In genomic region chr6:78909391-78909790, GRCh38 we compare ENCODE assay signal across 13 cellular contexts. TPM values are rescaled to one million over a fixed set of nuclear protein-coding genes. Genes with fewer than 3 reads are reported as not detected.
DNase-seq lines count a peak whose midpoint lies in the region; ATAC-seq and TF ChIP-seq lines count a peak whose summit lies in the region.
"Had no signal": no experiment of that assay in that cellular context is flagged by ENCODE, and none has a peak within 500 bp of the region (broad histone marks: within the 10 kb centered on the region; RNA-seq: fewer than 3 reads in every experiment).

No MANE protein-coding gene starts in this region.

- no peak overlapping the region for H2AFZ ChIP-seq in OCI-LY7 (ENCODE audit: low read length)

- H3K4me3 ChIP-seq in OCI-LY7 (ENCODE audit: low read depth, low read length, poor library complexity, severe bottlenecking) = peak overlapping the region; percentile 18
- H3K4me3 ChIP-seq: A549, transverse colon had no signal

- H3K27ac Mint-ChIP-seq in natural killer cell = no peak overlapping the region
- H3K27ac Mint-ChIP-seq in natural killer cell treated with Interleukin-12 subunit alpha and Interleukin-12 subunit beta and Interleukin-15 and Interleukin-18, amount 100 ng/mL, for 72 hours = no peak overlapping the region
- H3K27ac Mint-ChIP-seq: activated CD4-positive, alpha-beta memory T cell treated with anti-CD3 and anti-CD28 coated beads, Interleukin-2, amount 10 ng/mL, durations not matched to agents 7 days and 5 days had no signal

- peaks cover 16 to 31% of the 10 kb centered on the region in 2 donors for H3K27me3 Mint-ChIP-seq in natural killer cell (ENCODE audit: low read depth in 2 of 2)
- peaks cover 30 to 32% of the 10 kb centered on the region in 2 donors for H3K27me3 Mint-ChIP-seq in natural killer cell treated with Interleukin-12 subunit alpha and Interleukin-12 subunit beta and Interleukin-15 and Interleukin-18, amount 100 ng/mL, for 72 hours

- intact Hi-C loops in natural killer cell (cut with micrococcal nuclease) = no loop called here
- intact Hi-C loops in OCI-LY7 (cut with micrococcal nuclease; ENCODE audit: unreplicated experiment) = no loop called here

- ATAC-seq in natural killer cell = no peak
- ATAC-seq in natural killer cell treated with Interleukin-12 subunit alpha and Interleukin-12 subunit beta and Interleukin-15 and Interleukin-18, amount 100 ng/mL, for 72 hours = no peak
- ATAC-seq: A549 had no signal

- no peaks in the 10 kb centered on the region for H3K79me2 ChIP-seq in OCI-LY7 (ENCODE audit: insufficient read depth, low read depth, low read length)

- H3K36me3 ChIP-seq in OCI-LY7 (ENCODE audit: insufficient read depth, low read length) = no peaks in the 10 kb centered on the region; the same call in 1 of the 2 replicates
- H3K36me3 ChIP-seq: transverse colon had no signal

- peak overlapping the region; percentile 43 for H3K4me3 Mint-ChIP-seq in natural killer cell
- no peak overlapping the region for H3K4me3 Mint-ChIP-seq in natural killer cell treated with Interleukin-12 subunit alpha and Interleukin-12 subunit beta and Interleukin-15 and Interleukin-18, amount 100 ng/mL, for 72 hours
- H3K4me3 Mint-ChIP-seq: activated CD4-positive, alpha-beta memory T cell treated with anti-CD3 and anti-CD28 coated beads, Interleukin-2, amount 10 ng/mL, durations not matched to agents 7 days and 5 days had no signal

- no peaks in the 10 kb centered on the region for H4K20me1 ChIP-seq in OCI-LY7 (ENCODE audit: insufficient read depth, low read length)

- H3K4me1 ChIP-seq in OCI-LY7 (ENCODE audit: insufficient read depth, low read length, poor library complexity, severe bottlenecking) = peaks cover 19% of the 10 kb centered on the region
- H3K4me1 ChIP-seq: A549 had no signal

- peaks cover 11 to 16% of the 10 kb centered on the region in 2 donors for H3K4me1 Mint-ChIP-seq in natural killer cell
- peaks cover 10 to 11% of the 10 kb centered on the region in 2 donors for H3K4me1 Mint-ChIP-seq in natural killer cell treated with Interleukin-12 subunit alpha and Interleukin-12 subunit beta and Interleukin-15 and Interleukin-18, amount 100 ng/mL, for 72 hours (ENCODE audit: low read depth in 2 of 2)

- no peak for TF ChIP-seq CTCF in natural killer cell (IDR thresholded peaks at IDR 0.05)
- TF ChIP-seq CTCF in OCI-LY7 (conservative IDR thresholded peaks at IDR 0.05; ENCODE audit: low read length) = no peak

- POLR2A ChIA-PET in OCI-LY7 (lab: Charles Lee) = interaction anchor here (0.5 to 1.7 kb wide), 2 partner anchors 8 to 11 kb away, joined by 4 read pairs; no protein-coding TSS in a partner anchor

- peak overlapping the region; percentile 46 for H3K4me2 ChIP-seq in OCI-LY7 (ENCODE audit: low read length)
- H3K4me2 ChIP-seq: A549 had no signal

- peaks cover 12% of the 10 kb centered on the region for H3K36me3 Mint-ChIP-seq in natural killer cell
- H3K36me3 Mint-ChIP-seq in natural killer cell treated with Interleukin-12 subunit alpha and Interleukin-12 subunit beta and Interleukin-15 and Interleukin-18, amount 100 ng/mL, for 72 hours = peaks cover 13% of the 10 kb centered on the region

- CTCF ChIA-PET in OCI-LY7 (lab: Charles Lee; ENCODE audit: unreplicated experiment) = no interaction called here

- no TSS peak for BruUV-seq in OCI-LY7 (replicated peaks; lab: Mats Ljungman, UMichigan)

- DNase-seq in natural killer cell (no peak), OCI-LY7 (ENCODE audit: low spot score) (peak; percentile 38), globus pallidus (ENCODE audit: low spot score) (peak; percentile 11), DMS153 treated with DMSO at 0.1 percent for 48 hours (lab: John Stamatoyannopoulos, UW; ENCODE audit: unreplicated experiment) (no peak), G401 (ENCODE audit: low spot score) (no peak), glomerular visceral epithelial cell (ENCODE audit: extremely low spot score) (no peak)
- DNase-seq in natural killer cell treated with Interleukin-12 subunit alpha and Interleukin-12 subunit beta and Interleukin-15 and Interleukin-18, amount 100 ng/mL, for 72 hours (ENCODE audit: low spot score) = no peak
- DNase-seq in activated CD8-positive, alpha-beta memory T cell treated with anti-CD3 and anti-CD28 coated beads for 24 hours = no peak
- DNase-seq: activated CD4-positive, alpha-beta memory T cell treated with anti-CD3 and anti-CD28 coated beads, Interleukin-2, amount 10 ng/mL, durations not matched to agents 7 days and 5 days; NCI-H1694 treated with DMSO at 0.1 percent for 48 hours; stimulated activated CD4-positive, alpha-beta T cell treated with anti-CD3 and anti-CD28 coated beads, Interleukin-4, amount 100 ng/mL, for 24 hours; transverse colon had no signal

- peak overlapping the region; percentile 26 for H3K27ac ChIP-seq in OCI-LY7 (ENCODE audit: low read depth, low read length, poor library complexity, severe bottlenecking)
- H3K27ac ChIP-seq: A549, transverse colon had no signal

- H3K9me2 ChIP-seq in OCI-LY7 (ENCODE audit: insufficient read depth, low read length) = no peaks in the 10 kb centered on the region

- no peaks in the 10 kb centered on the region for H3K9me3 ChIP-seq in OCI-LY7 (ENCODE audit: low read length)
- H3K9me3 ChIP-seq: A549, transverse colon had no signal

- in situ Hi-C loops in G401 (cut with HindIII; ENCODE audit: low sequenced_read_pairs) = no loop called here

- no peaks in the 10 kb centered on the region for H3K9me3 Mint-ChIP-seq in natural killer cell
- no peaks in the 10 kb centered on the region for H3K9me3 Mint-ChIP-seq in natural killer cell treated with Interleukin-12 subunit alpha and Interleukin-12 subunit beta and Interleukin-15 and Interleukin-18, amount 100 ng/mL, for 72 hours
- H3K9me3 Mint-ChIP-seq: activated CD4-positive, alpha-beta memory T cell treated with anti-CD3 and anti-CD28 coated beads, Interleukin-2, amount 10 ng/mL, durations not matched to agents 7 days and 5 days had no signal

RNA-seq across cellular contexts. Expression of gene IRAK1BP1, which starts 42.0 kb away (rescaled TPM):
- total RNA-seq in natural killer cell = 1 to 10 TPM in 2 of 3 donors, under 1 TPM in 1; 0.56 to 1.5 (median 1.5) TPM
- total RNA-seq in natural killer cell treated with Interleukin-12 subunit alpha and Interleukin-12 subunit beta and Interleukin-15 and Interleukin-18, amount 100 ng/mL, for 72 hours = 1 to 10 TPM; 1.6 to 2.5 TPM
- total RNA-seq in OCI-LY7 (2014; rRNA removed; shearing (Covaris generic)) = 5.9 and 7.6 TPM in 2 replicates
- 8.1 and 9.4 TPM in 2 replicates for total RNA-seq in OCI-LY7 (2022)
- 9.2 and 10.3 TPM in 2 replicates for total RNA-seq in G401 (2014; rRNA removed; shearing (Covaris generic))

Comparison
In these comparisons a context has a peak if more than half of its experiments do, and no peak if none do; other contexts are left out.
1. DNase-seq: peak in OCI-LY7 (single experiment) and globus pallidus (single experiment); none in natural killer cell (single experiment), natural killer cell treated with Interleukin-12 subunit alpha and Interleukin-12 subunit beta and Interleukin-15 and Interleukin-18, amount 100 ng/mL, for 72 hours (single experiment), DMS153 treated with DMSO at 0.1 percent for 48 hours (single experiment), G401 (single experiment), activated CD8-positive, alpha-beta memory T cell treated with anti-CD3 and anti-CD28 coated beads for 24 hours (single experiment) and glomerular visceral epithelial cell (single experiment).